8 cellular contexts compared by ENCODE assay signal in the genomic region with DNA sequence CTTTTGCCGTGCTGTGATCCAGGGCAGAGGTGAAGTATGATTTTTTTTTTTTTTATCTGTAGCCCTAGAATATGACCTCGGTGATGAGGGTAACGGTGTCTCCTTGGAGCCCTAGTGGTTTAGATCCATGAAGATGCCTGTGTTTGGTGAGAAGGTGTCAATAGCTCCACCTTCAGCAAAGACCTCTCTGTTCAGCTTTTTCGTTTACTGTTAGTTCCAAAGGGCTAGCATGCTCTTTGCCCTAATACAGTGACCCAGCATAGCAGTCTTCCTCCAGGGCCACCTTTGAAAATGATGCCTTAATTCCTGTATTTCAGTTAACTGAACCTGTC. TPM values are rescaled to one million over a fixed set of nuclear protein-coding genes. Genes with fewer than 3 reads are reported as not detected.
DNase-seq lines count a peak whose midpoint lies in the region; ATAC-seq and TF ChIP-seq lines count a peak whose summit lies in the region.

No MANE protein-coding gene starts in this region.

- H3K36me3 Mint-ChIP-seq in T-helper 17 cell (ENCODE audit: low read depth) (peaks cover 4% of the 10 kb centered on the region), glutamatergic neuron (ENCODE audit: unreplicated experiment) (peaks cover under 1% of the 10 kb centered on the region)

- H3K9me3 ChIP-seq in BLaER1 (no peaks in the 10 kb centered on the region), GM23248 (ENCODE audit: low read depth) (no peaks in the 10 kb centered on the region), T-helper 17 cell (ENCODE audit: control insufficient read depth, low read length, poor library complexity, severe bottlenecking) (no peaks in the 10 kb centered on the region), skeletal muscle tissue (ENCODE audit: control insufficient read depth in 3 of 3, low read length in 3 of 3) (no peaks in the 10 kb centered on the region)

- ATAC-seq in T-helper 17 cell (peak; percentile 14), HG03565 (IDR thresholded peaks at IDR 0.05; ENCODE audit: unreplicated experiment) (no peak), HG02884 (IDR thresholded peaks at IDR 0.05; ENCODE audit: unreplicated experiment) (no peak), GM21619 (IDR thresholded peaks at IDR 0.05; ENCODE audit: unreplicated experiment) (no peak)

- no peak for TF ChIP-seq CTCF in glutamatergic neuron (IDR thresholded peaks at IDR 0.05; ENCODE audit: partially characterized antibody, unreplicated experiment)

- H3F3A ChIP-seq in GM23248 (ENCODE audit: insufficient read depth): peaks cover 4% of the 10 kb centered on the region; the same call in 1 of the 2 replicates

- peak overlapping the region; percentile 95 for H3K27ac Mint-ChIP-seq in T-helper 17 cell
- peak overlapping the region; percentile 94 for H3K27ac Mint-ChIP-seq in glutamatergic neuron (ENCODE audit: unreplicated experiment)

- H3K4me1 ChIP-seq in BLaER1 (peaks cover 48% of the 10 kb centered on the region), GM23248 (ENCODE audit: insufficient read depth) (peaks cover 13% of the 10 kb centered on the region; the same call in 1 of the 2 replicates), skeletal muscle tissue (ENCODE audit: control insufficient read depth in 3 of 3, insufficient read depth in 3 of 3, low read length in 3 of 3) (peaks cover 17 to 36% (median 27%) of the 10 kb centered on the region in 3 donors)

- peak overlapping the region; percentile 90 for H3K27ac ChIP-seq in BLaER1
- peak overlapping the region; percentile 89 for H3K27ac ChIP-seq in GM23248
- H3K27ac ChIP-seq in skeletal muscle tissue (ENCODE audit: low read depth, low read length): peak overlapping the region; percentile 95

- H3K4me1 Mint-ChIP-seq in T-helper 17 cell: peaks cover 21% of the 10 kb centered on the region
- H3K4me1 Mint-ChIP-seq in glutamatergic neuron (ENCODE audit: low read depth, unreplicated experiment): peaks cover 5% of the 10 kb centered on the region

- H3K4me3 ChIP-seq in BLaER1: peak overlapping the region; percentile 82
- H3K4me3 ChIP-seq in GM23248: peak overlapping the region; percentile 96
- peak overlapping the region; percentile 98 to 100 (median 100) for H3K4me3 ChIP-seq in skeletal muscle tissue (ENCODE audit: low read length in 3 of 3)

- H3K9me2 ChIP-seq in GM23248 (ENCODE audit: insufficient read depth): no peaks in the 10 kb centered on the region

- peak overlapping the region; percentile 87 for H3K4me2 ChIP-seq in BLaER1
- H3K4me2 ChIP-seq in GM23248 (ENCODE audit: unreplicated experiment): peak overlapping the region; percentile 92

- peak overlapping the region; percentile 88 for H2AFZ ChIP-seq in GM23248

- WGBS in GM23248 (ENCODE audit: low coverage in 1 of 2, low lambda C conversion rate in 2 of 2, missing lambda C conversion rate in 2 of 2), 2 experiments: 0 to 5% methylated on average over 4 of the region's 4 CpGs

- H3K4me3 Mint-ChIP-seq in T-helper 17 cell (peak overlapping the region; percentile 95), glutamatergic neuron (ENCODE audit: unreplicated experiment) (peak overlapping the region; percentile 95)

- peaks cover 60% of the 10 kb centered on the region for H3K79me2 ChIP-seq in GM23248 (ENCODE audit: insufficient read depth)

- H4K20me1 ChIP-seq in BLaER1 (no peaks in the 10 kb centered on the region), GM23248 (ENCODE audit: insufficient read depth) (no peaks in the 10 kb centered on the region)

- H3K9ac ChIP-seq in BLaER1 (peak overlapping the region; percentile 94), GM23248 (peak overlapping the region; percentile 98), skeletal muscle tissue (ENCODE audit: low read depth in 1 of 3, low read length in 3 of 3) (peak overlapping the region; percentile 88 to 99 (median 98))

- in situ Hi-C loops in GM23248 (cut with MboI): no loop called here

- H3K36me3 ChIP-seq in BLaER1 (peaks cover 25% of the 10 kb centered on the region), GM23248 (ENCODE audit: low read depth) (no peaks in the 10 kb centered on the region; the same call in 1 of the 2 replicates), skeletal muscle tissue (ENCODE audit: control insufficient read depth in 3 of 3, insufficient read depth in 3 of 3, low read length in 3 of 3) (peaks cover 3 to 20% (median 15%) of the 10 kb centered on the region in 3 donors)

- H3K27me3 ChIP-seq in BLaER1: no peaks in the 10 kb centered on the region
- H3K27me3 ChIP-seq in GM23248 (replicated peaks; ENCODE audit: insufficient read depth): no peaks in the 10 kb centered on the region
- H3K27me3 ChIP-seq in skeletal muscle tissue (ENCODE audit: control insufficient read depth in 3 of 3, insufficient read depth in 3 of 3, low read length in 3 of 3): no peaks in the 10 kb centered on the region

- H3K27me3 Mint-ChIP-seq in T-helper 17 cell (no peaks in the 10 kb centered on the region), glutamatergic neuron (ENCODE audit: unreplicated experiment) (peaks cover 9% of the 10 kb centered on the region)

- H3K9me3 Mint-ChIP-seq in glutamatergic neuron (ENCODE audit: unreplicated experiment): peaks cover 7% of the 10 kb centered on the region

- DNase-seq in GM23248 (peak; percentile 38), T-helper 17 cell (no peak), glutamatergic neuron (no peak)

RNA-seq across cellular contexts. Expression of a gene that starts 0.7 kb away (rescaled TPM):
- 57.2 and 57.8 TPM in 2 replicates for total RNA-seq in GM23248 (2014; rRNA removed; shearing (Covaris generic))
- 109 and 110 TPM in 2 replicates for polyA plus RNA-seq in GM23248 (2016; fragmentation: Nextera tagmentation; extraction: Ambion mirVana)
- 10 to 100 TPM; 32.0 to 34.4 TPM for total RNA-seq in T-helper 17 cell
- 89.2 TPM for total RNA-seq in glutamatergic neuron (ENCODE audit: unreplicated experiment)
- 57.4 TPM for total RNA-seq in skeletal muscle tissue

RNA-seq across cellular contexts. Expression of a gene that starts 6.1 kb away (rescaled TPM):
- total RNA-seq in GM23248 (2014; rRNA removed; shearing (Covaris generic)): 19.8 and 20.9 TPM in 2 replicates
- 20.7 and 21.1 TPM in 2 replicates for polyA plus RNA-seq in GM23248 (2016; fragmentation: Nextera tagmentation; extraction: Ambion mirVana)
- total RNA-seq in T-helper 17 cell: 10 to 100 TPM; 16.2 to 21.4 TPM
- total RNA-seq in glutamatergic neuron (ENCODE audit: unreplicated experiment): 37.5 TPM
- total RNA-seq in skeletal muscle tissue: 17.7 TPM
